In the genomic region with DNA sequence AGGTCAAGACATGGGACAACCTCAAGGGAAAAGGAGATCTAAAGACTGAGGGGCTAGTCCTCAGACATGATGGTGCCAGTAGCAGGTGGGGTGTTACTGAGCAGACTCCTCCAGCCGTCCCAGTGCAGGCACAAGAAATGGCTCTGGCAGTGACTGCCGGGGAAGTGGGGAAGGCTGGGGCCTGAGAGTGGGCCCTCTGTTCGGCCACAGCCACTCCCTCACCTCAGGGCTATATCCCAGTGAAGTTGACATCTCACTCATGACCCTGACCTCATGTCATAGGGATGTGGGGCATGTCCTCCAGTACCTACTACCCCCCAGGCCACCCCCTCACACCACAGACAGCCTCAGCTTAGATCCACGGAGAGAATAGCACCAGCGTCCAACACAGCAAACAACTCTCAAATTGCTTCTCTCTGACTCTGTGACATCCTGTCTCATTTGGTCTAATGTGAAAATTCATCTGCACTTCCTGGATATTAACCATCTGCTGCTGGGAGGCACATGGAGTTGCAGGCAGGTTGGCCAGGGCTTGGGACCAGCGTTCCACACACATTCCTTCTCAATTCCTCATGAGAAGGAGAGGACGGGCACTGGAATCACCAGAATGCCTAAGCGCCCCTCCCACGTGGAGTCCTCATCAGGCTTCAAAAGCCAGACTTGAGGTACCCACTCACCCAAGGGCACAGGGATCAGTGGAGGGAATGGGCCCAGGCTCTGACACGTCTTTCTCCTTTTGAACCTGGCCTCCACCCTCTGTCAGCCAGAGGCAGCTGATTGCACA, we compare ENCODE assay signal across 14 cellular contexts.
A peak's percentile ranks its signal among the peaks of the same experiment; 100 is the strongest.
DNase-seq lines count a peak whose midpoint lies in the region; ATAC-seq, FAIRE-seq and TF ChIP-seq lines count a peak whose summit lies in the region.
"Had no signal": no experiment of that assay in that cellular context is flagged by ENCODE, and none has a peak within 500 bp of the region (broad histone marks: within the 10 kb centered on the region; RNA-seq: fewer than 3 reads in every experiment).

No MANE protein-coding gene starts in this region.

- DNase-seq in AG20443 (ENCODE audit: low spot score) (peak; percentile 84), HT1080 (ENCODE audit: low read depth) (peak; percentile 68), astrocyte (ENCODE audit: low read depth) (peak; percentile 83), lung (ENCODE audit: low spot score) (no peak), NCI-H82 (lab: John Stamatoyannopoulos, UW) (no peak), HUDEP-2 (lab: John Stamatoyannopoulos, UW; ENCODE audit: unreplicated experiment in 76 of 76) (no peak), suprapubic skin (ENCODE audit: low spot score in 2 of 2) (no peak), dermis blood vessel endothelial cell (no peak)
- DNase-seq: activated naive CD8-positive, alpha-beta T cell treated with anti-CD3 and anti-CD28 coated beads for 36 hours; CD4-positive, CD25-positive, alpha-beta regulatory T cell; effector CD4-positive, alpha-beta T cell; NCI-H2081 treated with DMSO at 0.1 percent for 48 hours; stimulated activated CD4-positive, alpha-beta T cell treated with anti-CD3 and anti-CD28 coated beads, Interleukin-1b, Interleukin-23, amount 100 ng/mL, for 48 hours had no signal

- TF ChIP-seq POLR2A in suprapubic skin (IDR thresholded peaks at IDR 0.05) = no peak

- peak overlapping the region; percentile 48 for H3K27ac ChIP-seq in astrocyte (ENCODE audit: low read depth, low read length)
- no peak overlapping the region for H3K27ac ChIP-seq in lung (ENCODE audit: low read depth in 1 of 2, low read length in 1 of 2)
- H3K27ac ChIP-seq in suprapubic skin = no peak overlapping the region

- H3K4me2 ChIP-seq in astrocyte (ENCODE audit: low read length) = peak overlapping the region; percentile 47

- WGBS in lung, 2 donors = 68 to 74% methylated on average over 10 of the region's 10 CpGs
- 53% methylated on average over 10 of the region's 10 CpGs for WGBS in suprapubic skin

- no peak for TF ChIP-seq CTCF in astrocyte (IDR thresholded peaks at IDR 0.05; ENCODE audit: insufficient read depth, low read depth, low read length)
- TF ChIP-seq CTCF in lung (IDR thresholded peaks at IDR 0.05; ENCODE audit: control extremely low read depth, extremely low read depth) = no peak
- TF ChIP-seq CTCF in suprapubic skin (IDR thresholded peaks at IDR 0.05) = no peak

- FAIRE-seq in astrocyte (lab: Jason Lieb, UNC) = peak; percentile 79

- no peak for TF ChIP-seq EP300 in suprapubic skin (IDR thresholded peaks at IDR 0.05)

- H3K36me3 Mint-ChIP-seq in astrocyte (ENCODE audit: low read depth, unreplicated experiment) = no peaks in the 10 kb centered on the region
- H3K36me3 Mint-ChIP-seq: activated naive CD8-positive, alpha-beta T cell treated with anti-CD3 and anti-CD28 coated beads for 36 hours; CD4-positive, CD25-positive, alpha-beta regulatory T cell; stimulated activated memory B cell treated with anti-CD40 and anti-IgM and Interleukin-4, amounts not matched to agents 10 μg/mL and 1 μg/mL and 100 μg/mL, for 72 hours had no signal

- H3K4me1 Mint-ChIP-seq in astrocyte (ENCODE audit: low read depth, unreplicated experiment) = peaks cover 10% of the 10 kb centered on the region
- H3K4me1 Mint-ChIP-seq: activated naive CD8-positive, alpha-beta T cell treated with anti-CD3 and anti-CD28 coated beads for 36 hours; CD4-positive, CD25-positive, alpha-beta regulatory T cell had no signal

- ATAC-seq in lung (ENCODE audit: insufficient read depth, low FRiP score) = peak; percentile 25
- ATAC-seq: stimulated activated memory B cell treated with anti-CD40 and anti-IgM and Interleukin-4, amounts not matched to agents 10 μg/mL and 1 μg/mL and 100 μg/mL, for 72 hours had no signal

- H3K4me1 ChIP-seq in astrocyte (ENCODE audit: insufficient read depth, low read length) = peaks cover 21% of the 10 kb centered on the region
- H3K4me1 ChIP-seq in lung (ENCODE audit: control insufficient read depth in 2 of 2, insufficient read depth in 2 of 2, low read length in 2 of 2) = peaks cover 0 to 7% of the 10 kb centered on the region in 2 donors
- H3K4me1 ChIP-seq in suprapubic skin = no peaks in the 10 kb centered on the region

- H3K27me3 ChIP-seq in astrocyte (ENCODE audit: insufficient read depth, low read length) = no peaks in the 10 kb centered on the region
- H3K27me3 ChIP-seq in lung (ENCODE audit: control insufficient read depth, insufficient read depth) = no peaks in the 10 kb centered on the region
- H3K27me3 ChIP-seq in suprapubic skin = peaks cover 20% of the 10 kb centered on the region

- H3K9ac ChIP-seq in astrocyte (ENCODE audit: low read length) = peak overlapping the region; percentile 2

- no peak overlapping the region for H2AFZ ChIP-seq in astrocyte (ENCODE audit: low read depth, low read length)

- no peak overlapping the region for H3K4me3 Mint-ChIP-seq in astrocyte (ENCODE audit: unreplicated experiment)
- H3K4me3 Mint-ChIP-seq: activated naive CD8-positive, alpha-beta T cell treated with anti-CD3 and anti-CD28 coated beads for 36 hours; CD4-positive, CD25-positive, alpha-beta regulatory T cell; stimulated activated memory B cell treated with anti-CD40 and anti-IgM and Interleukin-4, amounts not matched to agents 10 μg/mL and 1 μg/mL and 100 μg/mL, for 72 hours had no signal

- H3K27me3 Mint-ChIP-seq in astrocyte (ENCODE audit: low read depth, unreplicated experiment) = peaks cover 21% of the 10 kb centered on the region

- no peaks in the 10 kb centered on the region for H3K36me3 ChIP-seq in astrocyte (ENCODE audit: insufficient read depth, low read length)
- no peaks in the 10 kb centered on the region for H3K36me3 ChIP-seq in lung (ENCODE audit: control insufficient read depth in 2 of 2, insufficient read depth in 2 of 2, low read length in 2 of 2)
- no peaks in the 10 kb centered on the region for H3K36me3 ChIP-seq in suprapubic skin

- no peaks in the 10 kb centered on the region for H3K79me2 ChIP-seq in astrocyte (ENCODE audit: insufficient read depth, low read length)

- H3K4me3 ChIP-seq in astrocyte (ENCODE audit: insufficient read depth, low read depth, low read length) (no peak overlapping the region), lung (no peak overlapping the region), suprapubic skin (no peak overlapping the region)

- H4K20me1 ChIP-seq in astrocyte (ENCODE audit: insufficient read depth, low read length) = no peaks in the 10 kb centered on the region

- H3K9me3 Mint-ChIP-seq in astrocyte (ENCODE audit: unreplicated experiment) = peaks cover 2% of the 10 kb centered on the region
- H3K9me3 Mint-ChIP-seq: activated naive CD8-positive, alpha-beta T cell treated with anti-CD3 and anti-CD28 coated beads for 36 hours; stimulated activated memory B cell treated with anti-CD40 and anti-IgM and Interleukin-4, amounts not matched to agents 10 μg/mL and 1 μg/mL and 100 μg/mL, for 72 hours had no signal

- no peaks in the 10 kb centered on the region for H3K9me3 ChIP-seq in astrocyte (ENCODE audit: insufficient read depth, low read depth, low read length)
- peaks cover 0 to 2% of the 10 kb centered on the region in 2 donors for H3K9me3 ChIP-seq in lung (ENCODE audit: control insufficient read depth in 2 of 2, insufficient read depth in 1 of 2, low read length in 1 of 2)
- H3K9me3 ChIP-seq in suprapubic skin = no peaks in the 10 kb centered on the region

- peak overlapping the region; percentile 30 for H3K27ac Mint-ChIP-seq in astrocyte (ENCODE audit: unreplicated experiment)
- H3K27ac Mint-ChIP-seq: activated naive CD8-positive, alpha-beta T cell treated with anti-CD3 and anti-CD28 coated beads for 36 hours; CD4-positive, CD25-positive, alpha-beta regulatory T cell; stimulated activated memory B cell treated with anti-CD40 and anti-IgM and Interleukin-4, amounts not matched to agents 10 μg/mL and 1 μg/mL and 100 μg/mL, for 72 hours had no signal

Comparison
In these comparisons a context has a peak if more than half of its experiments do, and no peak if none do; other contexts are left out.
1. DNase-seq: peak in AG20443 (single experiment), HT1080 (single experiment) and astrocyte (single experiment); none in lung (single experiment), NCI-H82 (single experiment), HUDEP-2 (0 of 76), suprapubic skin (0 of 2) and dermis blood vessel endothelial cell (single experiment).